In genomic region chr10:97708976-97709745, GRCh38 we compare ENCODE assay signal across 8 cellular contexts. TPM values are rescaled to one million over a fixed set of nuclear protein-coding genes. Genes with fewer than 3 reads are reported as not detected.
DNase-seq lines count a peak whose midpoint lies in the region; ATAC-seq and TF ChIP-seq lines count a peak whose summit lies in the region.

No MANE protein-coding gene starts in this region.

- H3K9me3 Mint-ChIP-seq in WTC11 (no peaks in the 10 kb centered on the region), type B pancreatic cell (no peaks in the 10 kb centered on the region)

- H3K27me3 Mint-ChIP-seq in WTC11 (ENCODE audit: low read depth) (peaks cover 11% of the 10 kb centered on the region), type B pancreatic cell (peaks cover 19% of the 10 kb centered on the region)

- in situ Hi-C loops in KBM-7 (cut with MboI; ENCODE audit: low pct_unique_long_range_greater_than_20kb, low sequenced_read_pairs): no loop called here

- peak; percentile 34 for ATAC-seq in WTC11
- no peak for ATAC-seq in HG02981 (IDR thresholded peaks at IDR 0.05; ENCODE audit: unreplicated experiment)
- no peak for ATAC-seq in HG03354 (IDR thresholded peaks at IDR 0.05; ENCODE audit: poor library complexity, severe bottlenecking, unreplicated experiment)

- H3K4me3 ChIP-seq in muscle layer of duodenum (ENCODE audit: low read depth in 1 of 2, low read length in 2 of 2): no peak overlapping the region

- H3K27ac ChIP-seq in muscle layer of duodenum (ENCODE audit: low read length): peak overlapping the region; percentile 10

- DNase-seq in Daoy (ENCODE audit: low read depth): peak; percentile 37
- peak; percentile 81 for DNase-seq in KBM-7
- peak; percentile 74 for DNase-seq in WTC11 (ENCODE audit: low spot score)
- peak; percentile 54 to 74 for DNase-seq in erythroblast (lab: John Stamatoyannopoulos, UW)
- no peak for DNase-seq in type B pancreatic cell (ENCODE audit: extremely low spot score, unreplicated experiment)

- H3K36me3 ChIP-seq in muscle layer of duodenum (ENCODE audit: control insufficient read depth in 1 of 2, insufficient read depth in 2 of 2, low read length in 2 of 2): no peaks in the 10 kb centered on the region

- peaks cover 0 to 10% of the 10 kb centered on the region in 2 donors for H3K4me1 ChIP-seq in muscle layer of duodenum (ENCODE audit: control insufficient read depth in 1 of 2, insufficient read depth in 2 of 2, low read length in 2 of 2)

- TF ChIP-seq CTCF in WTC11 (IDR thresholded peaks at IDR 0.05) (peak; percentile 21; the same call in 1 of the 2 replicates), type B pancreatic cell (conservative IDR thresholded peaks at IDR 0.05) (peak; percentile 76)

- no peak for TF ChIP-seq POLR2A in erythroblast (IDR thresholded peaks at IDR 0.05; ENCODE audit: low read length)

- H3K4me1 Mint-ChIP-seq in WTC11 (peaks cover 19% of the 10 kb centered on the region), type B pancreatic cell (ENCODE audit: unreplicated experiment) (peaks cover 25% of the 10 kb centered on the region)

- CTCF ChIA-PET in WTC11 (lab: Charles Lee): interaction anchor here (0.5 to 4.2 kb wide), 32 partner anchors 7 to 335 kb away, joined by 3 to 68 read pairs (median 4); partner anchors contain the start of genes ANKRD2, AVPI1, GOLGA7B and ZFYVE27

- no peak overlapping the region for H3K4me3 Mint-ChIP-seq in WTC11
- no peak overlapping the region for H3K4me3 Mint-ChIP-seq in type B pancreatic cell

- H3K36me3 Mint-ChIP-seq in WTC11 (no peaks in the 10 kb centered on the region), type B pancreatic cell (no peaks in the 10 kb centered on the region)

- no peaks in the 10 kb centered on the region for H3K27me3 ChIP-seq in muscle layer of duodenum (ENCODE audit: low read depth, low read length)

- no peak overlapping the region; the same call in 1 of the 2 replicates for H3K27ac Mint-ChIP-seq in WTC11
- peak overlapping the region; percentile 63 for H3K27ac Mint-ChIP-seq in type B pancreatic cell

- POLR2A ChIA-PET in WTC11 (lab: Charles Lee): interaction anchor here (1.0 to 2.5 kb wide), 3 partner anchors 10 to 22 kb away, joined by 4 to 12 read pairs (median 8); partner anchors contain the start of gene AVPI1

- H3K9me3 ChIP-seq in muscle layer of duodenum (ENCODE audit: control insufficient read depth in 1 of 2, low read length in 2 of 2): no peaks in the 10 kb centered on the region

TF ChIP-seq in WTC11, 78 proteins besides CTCF, POLR2A, EP300 and RAD21:
- no peak for TF ChIP-seq RORB (CRISPR knock-in tag; IDR thresholded peaks at IDR 0.05)
- TF ChIP-seq AFF4 (CRISPR knock-in tag; IDR thresholded peaks at IDR 0.05; ENCODE audit: borderline replicate concordance): no peak
- TF ChIP-seq CREB1 (CRISPR knock-in tag; IDR thresholded peaks at IDR 0.05): no peak
- no peak for TF ChIP-seq NR1H2 (CRISPR knock-in tag; IDR thresholded peaks at IDR 0.05)
- no peak for TF ChIP-seq GTF2I (CRISPR knock-in tag; conservative IDR thresholded peaks at IDR 0.05)
- TF ChIP-seq GRHL2 (CRISPR knock-in tag; IDR thresholded peaks at IDR 0.05; ENCODE audit: insufficient replicate concordance, severe bottlenecking): no peak
- TF ChIP-seq, protein P1, sequence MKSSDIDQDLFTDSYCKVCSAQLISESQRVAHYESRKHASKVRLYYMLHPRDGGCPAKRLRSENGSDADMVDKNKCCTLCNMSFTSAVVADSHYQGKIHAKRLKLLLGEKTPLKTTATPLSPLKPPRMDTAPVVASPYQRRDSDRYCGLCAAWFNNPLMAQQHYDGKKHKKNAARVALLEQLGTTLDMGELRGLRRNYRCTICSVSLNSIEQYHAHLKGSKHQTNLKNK (CRISPR knock-in tag; IDR thresholded peaks at IDR 0.05): no peak
TF ChIP-seq in WTC11: peak in this region for 0.

RNA-seq across cellular contexts. Expression of gene MARVELD1, which starts 4.4 kb away (rescaled TPM):
- total RNA-seq in Daoy (2014; rRNA removed; shearing (Covaris generic)): 9.9 and 16.8 TPM in 2 replicates
- 36.8 to 37.7 TPM (median 36.9 TPM) in 3 replicates for total RNA-seq in WTC11 (2021)
- 16.8 and 43.7 TPM in 2 replicates for total RNA-seq in type B pancreatic cell (ENCODE audit: low replicate concordance)

RNA-seq across cellular contexts. Expression of gene AVPI1, which starts 22.1 kb away (rescaled TPM):
- 4.4 and 5.7 TPM in 2 replicates for total RNA-seq in Daoy (2014; rRNA removed; shearing (Covaris generic))
- total RNA-seq in WTC11 (2021): 8.1 to 9.8 TPM (median 9.0 TPM) in 3 replicates
- 7.8 and 16.2 TPM in 2 replicates for total RNA-seq in type B pancreatic cell (ENCODE audit: low replicate concordance)

RNA-seq across cellular contexts. Expression of gene ZFYVE27, which starts 27.8 kb away (rescaled TPM):
- total RNA-seq in Daoy (2014; rRNA removed; shearing (Covaris generic)): 12.3 and 15.1 TPM in 2 replicates
- 23.2 to 26.9 TPM (median 26.0 TPM) in 3 replicates for total RNA-seq in WTC11 (2021)
- total RNA-seq in type B pancreatic cell (ENCODE audit: low replicate concordance): 25.6 and 28.8 TPM in 2 replicates
